ENCODE assay signal across 8 cellular contexts in the genomic region with DNA sequence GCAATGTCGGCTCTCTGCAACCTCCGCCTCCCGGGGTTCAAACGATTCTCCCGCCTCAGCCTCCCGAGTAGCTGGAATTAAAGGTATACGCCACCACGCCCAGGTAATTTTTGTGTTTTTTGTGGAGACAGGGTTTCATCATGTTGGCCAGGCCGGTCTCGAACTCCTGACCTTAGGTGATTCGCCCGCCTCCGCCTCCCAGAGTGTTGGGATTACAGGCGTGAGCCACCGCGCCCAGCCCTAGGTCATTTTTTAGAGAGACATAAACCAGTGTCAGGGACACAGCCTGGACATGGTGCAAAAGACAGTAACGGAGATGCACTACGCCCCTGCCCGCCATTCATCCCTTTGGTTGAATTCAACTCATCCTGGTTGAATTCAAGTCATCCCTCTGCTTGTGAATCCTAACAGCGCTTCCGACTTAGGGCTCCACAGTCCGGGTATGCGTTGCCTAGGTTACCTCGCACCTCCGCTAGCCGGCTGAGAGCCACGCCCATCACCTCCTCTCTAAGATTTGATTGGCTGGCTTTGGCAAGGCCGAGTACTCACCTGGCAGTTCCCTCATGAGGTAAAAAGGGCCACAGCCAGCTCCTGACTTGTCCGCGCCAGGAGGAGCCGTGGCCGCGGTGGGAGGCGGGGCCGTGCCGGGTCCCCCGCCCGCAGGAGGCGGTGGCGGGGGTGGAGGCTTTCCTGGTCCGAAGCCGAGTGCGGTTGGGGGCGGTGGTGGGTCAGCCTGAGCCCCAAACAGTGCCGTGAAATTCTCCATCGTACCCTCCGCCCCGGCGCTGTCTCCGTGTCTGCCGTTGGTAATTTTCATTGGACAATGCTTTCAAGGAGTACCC. TPM values are rescaled to one million over a fixed set of nuclear protein-coding genes. Genes with fewer than 3 reads are reported as not detected.
A peak's percentile ranks its signal among the peaks of the same experiment; 100 is the strongest.
DNase-seq lines count a peak whose midpoint lies in the region; ATAC-seq and TF ChIP-seq lines count a peak whose summit lies in the region.

A gene with protein sequence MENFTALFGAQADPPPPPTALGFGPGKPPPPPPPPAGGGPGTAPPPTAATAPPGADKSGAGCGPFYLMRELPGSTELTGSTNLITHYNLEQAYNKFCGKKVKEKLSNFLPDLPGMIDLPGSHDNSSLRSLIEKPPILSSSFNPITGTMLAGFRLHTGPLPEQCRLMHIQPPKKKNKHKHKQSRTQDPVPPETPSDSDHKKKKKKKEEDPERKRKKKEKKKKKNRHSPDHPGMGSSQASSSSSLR (minus strand): TSS at position 802 of the 842 bp plus-strand sequence. CDS start 36 bp downstream, at position 766.

- TF ChIP-seq POLR2A in uterus (IDR thresholded peaks at IDR 0.05), result peak in 1 of 2 donors; percentile 34

- DNase-seq in GM10248 (ENCODE audit: extremely low spot score) (peak; percentile 82), NCI-H1092 treated with DMSO at 0.1 percent for 48 hours (lab: John Stamatoyannopoulos, UW) (peak; percentile 89), SW 1271 (lab: John Stamatoyannopoulos, UW) (peak; percentile 69 to 85), adipocyte (ENCODE audit: low read depth) (peak; percentile 77), left cardiac atrium (peak; percentile 74), psoas muscle (peak; percentile 80 to 88), uterus (peak; percentile 65 to 79)

- peak within 1 kb of the TSS; percentile 99 for H3K4me3 ChIP-seq in adipocyte (ENCODE audit: low read length)
- peak within 1 kb of the TSS; percentile 93 for H3K4me3 ChIP-seq in psoas muscle
- peak within 1 kb of the TSS; percentile 77 to 93 for H3K4me3 ChIP-seq in uterus

- H3K4me1 ChIP-seq in adipocyte (ENCODE audit: control insufficient read depth, insufficient read depth, low read length) (peaks cover 23% of the 10 kb centered on the region), psoas muscle (peaks cover 36% of the 10 kb centered on the region), uterus (peaks cover 0 to 15% of the 10 kb centered on the region in 2 donors)

- H3K36me3 ChIP-seq in adipocyte (ENCODE audit: control insufficient read depth, insufficient read depth, low read length, severe bottlenecking) (peaks cover under 1% of the 10 kb centered on the region), psoas muscle (ENCODE audit: insufficient read depth in 1 of 2, low read depth in 1 of 2) (peaks cover 0 to 17% of the 10 kb centered on the region in 2 donors), uterus (no peaks in the 10 kb centered on the region)

- H3K9me3 ChIP-seq in adipocyte (ENCODE audit: control insufficient read depth, low read length) (no peaks in the 10 kb centered on the region), psoas muscle (no peaks in the 10 kb centered on the region), uterus (no peaks in the 10 kb centered on the region)

- WGBS in psoas muscle, 3 donors, result 5 to 7% (median 6%) methylated on average over 51 of the region's 51 CpGs

- H3K9ac ChIP-seq in adipocyte (ENCODE audit: low read length), result peak within 1 kb of the TSS; percentile 98

- TF ChIP-seq CTCF in GM10248 (IDR thresholded peaks at IDR 0.05; ENCODE audit: control extremely low read depth, extremely low read depth, low read depth, missing control alignments) (no peak), psoas muscle (IDR thresholded peaks at IDR 0.05) (no peak), uterus (IDR thresholded peaks at IDR 0.05) (no peak)

- H3K27ac ChIP-seq in psoas muscle (peak within 1 kb of the TSS; percentile 88), uterus (peak within 1 kb of the TSS; percentile 69 to 92)

- CTCF ChIA-PET in GM10248 (lab: Yijun Ruan, JAX), result interaction anchor here (0.6 to 1.3 kb wide), 6 partner anchors 9 to 90 kb away, joined by 3 read pairs; no protein-coding TSS in a partner anchor

- POLR2A ChIA-PET in GM10248 (lab: Yijun Ruan, JAX), result interaction anchor here (1.1 kb wide), 1 partner anchor 30 kb away, joined by 6 read pairs; the partner anchor contains the start of gene SELENOH

- intact Hi-C loops in left cardiac atrium (cut with DNase I), result no loop called here
- intact Hi-C loops in psoas muscle (cut with DNase I), result loop anchor here in 1 of 2 donors (1.0 to 5.0 kb wide), 2 partner anchors 30 to 44 kb away; partner anchors contain the start of genes SELENOH and ZDHHC5
- intact Hi-C loops in uterus (cut with DNase I; ENCODE audit: low total_unique reads), result no loop called here

- ATAC-seq in HG02623 (IDR thresholded peaks at IDR 0.05; ENCODE audit: unreplicated experiment) (peak; percentile 35), left cardiac atrium (peak; percentile 64 to 76), psoas muscle (peak; percentile 48 to 67 (median 52))

- no peaks in the 10 kb centered on the region for H3K27me3 ChIP-seq in adipocyte (replicated peaks; ENCODE audit: control insufficient read depth, insufficient read depth, low read length)
- H3K27me3 ChIP-seq in psoas muscle (ENCODE audit: insufficient read depth in 3 of 3, low read length in 2 of 3), result no peaks in the 10 kb centered on the region
- no peaks in the 10 kb centered on the region for H3K27me3 ChIP-seq in uterus

RNA-seq across cellular contexts. Expression of the gene that starts here (rescaled TPM):
- total RNA-seq in left cardiac atrium (1 to 10 TPM; 8.4 to 8.7 TPM), psoas muscle (10 to 100 TPM in 1 of 4 donors, 1 to 10 TPM in 3; 6.7 to 10.3 (median 7.4) TPM), uterus (10 to 100 TPM in 1 of 4 donors, 1 to 10 TPM in 3; 5.9 to 11.3 (median 9.1) TPM)
- polyA plus RNA-seq in psoas muscle, result 10 to 100 TPM in 2 of 3 donors, 1 to 10 TPM in 1; 9.4 to 19.7 (median 13.9) TPM

Comparison
In these comparisons a context has a peak if more than half of its experiments do, and no peak if none do; other contexts are left out.
1. Peak in every context shown above with its lines: DNase-seq, ATAC-seq, H3K4me3 ChIP-seq and H3K27ac ChIP-seq.